21 cellular contexts compared by ENCODE assay signal in the genomic region with DNA sequence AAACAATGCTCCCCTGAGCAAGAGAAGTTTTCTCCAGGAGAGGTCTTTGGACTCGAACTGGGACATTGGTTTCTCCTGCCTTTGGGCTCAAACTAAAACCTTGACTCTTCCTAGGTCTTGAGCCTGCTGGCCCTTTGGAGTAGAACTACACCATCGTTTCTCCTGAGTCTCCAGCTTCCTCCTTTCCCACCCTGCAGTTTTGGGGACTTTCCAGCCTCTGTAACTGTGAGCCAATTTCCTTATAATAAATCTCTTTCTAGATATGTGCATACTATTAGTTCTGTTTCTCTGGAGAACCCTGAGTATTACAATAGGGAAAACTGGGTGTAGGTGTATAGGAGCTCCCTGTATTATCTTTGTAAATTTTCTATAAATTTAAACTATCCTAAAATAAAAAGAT.
DNase-seq lines count a peak whose midpoint lies in the region; ATAC-seq and TF ChIP-seq lines count a peak whose summit lies in the region.
"Had no signal": no experiment of that assay in that cellular context is flagged by ENCODE, and none has a peak within 500 bp of the region (broad histone marks: within the 10 kb centered on the region; RNA-seq: fewer than 3 reads in every experiment).

No MANE protein-coding gene starts in this region.

- CTCF ChIA-PET in Calu3 (lab: Charles Lee): no interaction called here
- CTCF ChIA-PET in WTC11 (lab: Charles Lee): interaction anchor here (0.5 kb wide), 1 partner anchor 390 kb away, joined by 3 read pairs; no protein-coding TSS in a partner anchor

- POLR2A ChIA-PET in WTC11 (lab: Charles Lee): no interaction called here

- intact Hi-C loops in Calu3 (cut with micrococcal nuclease; ENCODE audit: unreplicated experiment) (no loop called here), left colon (cut with DNase I, micrococcal nuclease) (no loop called here), natural killer cell (cut with micrococcal nuclease) (no loop called here)

- ATAC-seq in WTC11: peak; percentile 46; the same call in 1 of the 2 replicates
- peak; percentile 56 for ATAC-seq in left colon
- no peak for ATAC-seq in natural killer cell
- ATAC-seq in GM21576 (IDR thresholded peaks at IDR 0.05; ENCODE audit: unreplicated experiment): no peak
- ATAC-seq: CD8-positive, alpha-beta T cell; GM12878 had no signal

- no peaks in the 10 kb centered on the region for H3K36me3 Mint-ChIP-seq in Calu3 (ENCODE audit: insufficient read depth, unreplicated experiment)
- H3K36me3 Mint-ChIP-seq in WTC11: no peaks in the 10 kb centered on the region; the same call in 1 of the 2 replicates
- no peaks in the 10 kb centered on the region for H3K36me3 Mint-ChIP-seq in natural killer cell
- H3K36me3 Mint-ChIP-seq: CD8-positive, alpha-beta T cell had no signal

- H3K27me3 Mint-ChIP-seq in Calu3 (ENCODE audit: unreplicated experiment) (peaks cover 26% of the 10 kb centered on the region), WTC11 (ENCODE audit: low read depth) (peaks cover 7% of the 10 kb centered on the region; the same call in 1 of the 2 replicates), natural killer cell (ENCODE audit: low read depth in 2 of 2) (peaks cover 14 to 43% of the 10 kb centered on the region in 2 donors)

- BruUV-seq in Calu3 (replicated peaks; lab: Mats Ljungman, UMichigan): no TSS peak

- H3K27ac Mint-ChIP-seq in Calu3 (ENCODE audit: unreplicated experiment) (no peak overlapping the region), WTC11 (no peak overlapping the region), natural killer cell (no peak overlapping the region)
- H3K27ac Mint-ChIP-seq: B cell; CD4-positive, alpha-beta T cell; CD8-positive, alpha-beta T cell had no signal

- DNase-seq in Calu3 (peak; percentile 33), WTC11 (ENCODE audit: low spot score) (no peak), left colon (no peak), HT-29 (ENCODE audit: low spot score) (no peak), HCEC 1CT (no peak), natural killer cell (no peak)
- DNase-seq: 8988T; AML-193; Caco-2; CD4-positive, alpha-beta T cell; CD8-positive, alpha-beta T cell; DMS 273 treated with DMSO at 0.1 percent for 48 hours; DMS153; DMS53; DMS79; DND-41; EL; GDM1 had no signal

- H3K4me3 Mint-ChIP-seq in Calu3 (ENCODE audit: low read depth, unreplicated experiment) (no peak overlapping the region), WTC11 (no peak overlapping the region), natural killer cell (no peak overlapping the region)
- H3K4me3 Mint-ChIP-seq: B cell; CD4-positive, alpha-beta T cell; CD8-positive, alpha-beta T cell had no signal

- H3K9me3 Mint-ChIP-seq in Calu3 (ENCODE audit: low read depth, unreplicated experiment) (no peaks in the 10 kb centered on the region), WTC11 (peaks cover 7% of the 10 kb centered on the region; the same call in 1 of the 2 replicates), natural killer cell (no peaks in the 10 kb centered on the region)
- H3K9me3 Mint-ChIP-seq: CD4-positive, alpha-beta T cell; CD8-positive, alpha-beta T cell had no signal

- no peak for TF ChIP-seq CTCF in Calu3 (IDR thresholded peaks at IDR 0.05; ENCODE audit: unreplicated experiment)
- TF ChIP-seq CTCF in WTC11 (IDR thresholded peaks at IDR 0.05): no peak
- no peak for TF ChIP-seq CTCF in natural killer cell (IDR thresholded peaks at IDR 0.05)

- H3K4me1 Mint-ChIP-seq in Calu3 (ENCODE audit: low read depth, unreplicated experiment): peaks cover 20% of the 10 kb centered on the region
- H3K4me1 Mint-ChIP-seq in WTC11: peaks cover 13% of the 10 kb centered on the region
- H3K4me1 Mint-ChIP-seq in natural killer cell: peaks cover 20 to 26% of the 10 kb centered on the region in 2 donors
- H3K4me1 Mint-ChIP-seq: B cell had no signal

TF ChIP-seq in WTC11, 78 proteins besides CTCF, POLR2A, EP300 and RAD21:
- TF ChIP-seq GTF2I (CRISPR knock-in tag; conservative IDR thresholded peaks at IDR 0.05) (no peak), ZNF219 (CRISPR knock-in tag; IDR thresholded peaks at IDR 0.05; ENCODE audit: borderline replicate concordance) (no peak), SMAD3 (CRISPR knock-in tag; IDR thresholded peaks at IDR 0.05; ENCODE audit: borderline replicate concordance) (no peak), ZNF121 (CRISPR knock-in tag; IDR thresholded peaks at IDR 0.05) (no peak), ELF4 (CRISPR knock-in tag; IDR thresholded peaks at IDR 0.05; ENCODE audit: low read depth) (no peak), JUN (CRISPR knock-in tag; IDR thresholded peaks at IDR 0.05) (no peak), PRRX2 (CRISPR knock-in tag; IDR thresholded peaks at IDR 0.05) (no peak), CBFB (CRISPR knock-in tag; IDR thresholded peaks at IDR 0.05; ENCODE audit: low read depth) (no peak), MYBL2 (CRISPR knock-in tag; IDR thresholded peaks at IDR 0.05) (no peak)

Comparison
In these comparisons a context has a peak if more than half of its experiments do, and no peak if none do; other contexts are left out.
1. ATAC-seq: peak in WTC11 (single experiment) and left colon (single experiment); none in natural killer cell (0 of 3) and GM21576 (single experiment).